15 cellular contexts compared by ENCODE assay signal in genomic region chr3:190076138-190076537, GRCh38. TPM values are rescaled to one million over a fixed set of nuclear protein-coding genes. Genes with fewer than 3 reads are reported as not detected.
DNase-seq lines count a peak whose midpoint lies in the region; ATAC-seq and TF ChIP-seq lines count a peak whose summit lies in the region.
"Had no signal": no experiment of that assay in that cellular context is flagged by ENCODE, and none has a peak within 500 bp of the region (broad histone marks: within the 10 kb centered on the region; RNA-seq: fewer than 3 reads in every experiment).

No MANE protein-coding gene starts in this region.

- H3K4me3 ChIP-seq in coronary artery (peak overlapping the region; percentile 25), transverse colon (no peak overlapping the region)
- H3K4me3 ChIP-seq: heart right ventricle, psoas muscle had no signal

- no peaks in the 10 kb centered on the region for H3K36me3 ChIP-seq in transverse colon
- H3K36me3 ChIP-seq: heart right ventricle had no signal

- no peak for TF ChIP-seq EP300 in transverse colon (IDR thresholded peaks at IDR 0.05; ENCODE audit: low read depth)

- intact Hi-C loops in transverse colon (cut with DNase I; ENCODE audit: low total_unique reads) = no loop called here

- DNase-seq in LHCN-M2 (ENCODE audit: low read depth) = peak; percentile 14
- DNase-seq in coronary artery (ENCODE audit: low spot score) = no peak
- DNase-seq in lung microvascular endothelial cell (ENCODE audit: low read depth in 2 of 2) = peak; percentile 5 to 55
- no peak for DNase-seq in transverse colon
- DNase-seq in stimulated activated naive CD8-positive, alpha-beta T cell treated with anti-CD3 and anti-CD28 coated beads, Interleukin-15, Interleukin-2, amounts not matched to agents 100 U/mL and 50 U/mL, for 24 hours = no peak
- DNase-seq in NCI-H1436 treated with DMSO at 0.1 percent for 48 hours (lab: John Stamatoyannopoulos, UW) = no peak
- DNase-seq: activated CD8-positive, alpha-beta T cell treated with anti-CD3 and anti-CD28 coated beads, Interleukin-2, amount 10 ng/mL, durations not matched to agents 7 days and 5 days; activated naive CD4-positive, alpha-beta T cell treated with anti-CD3 and anti-CD28 coated beads for 36 hours; COR-L47; cortex of kidney; heart right ventricle; psoas muscle; stimulated activated CD4-positive, alpha-beta T cell treated with anti-CD3 and anti-CD28 coated beads, Interleukin-4, amount 100 ng/mL, for 24 hours had no signal

- H3K9me3 ChIP-seq in transverse colon = no peaks in the 10 kb centered on the region
- H3K9me3 ChIP-seq: heart right ventricle, psoas muscle had no signal

- H3K4me1 ChIP-seq in transverse colon = peaks cover 5 to 14% (median 7%) of the 10 kb centered on the region in 4 donors
- H3K4me1 ChIP-seq: psoas muscle had no signal

- no peak for ATAC-seq in HG03469 (IDR thresholded peaks at IDR 0.05; ENCODE audit: unreplicated experiment)
- no peak for ATAC-seq in stimulated activated naive CD8-positive, alpha-beta T cell treated with anti-CD3 and anti-CD28 coated beads, Interleukin-15, Interleukin-2, amounts not matched to agents 100 U/mL and 50 U/mL, for 24 hours
- ATAC-seq: activated CD8-positive, alpha-beta T cell treated with anti-CD3 and anti-CD28 coated beads, Interleukin-2, amount 10 ng/mL, durations not matched to agents 7 days and 5 days; psoas muscle had no signal

- H3K27me3 ChIP-seq in transverse colon = no peaks in the 10 kb centered on the region
- H3K27me3 ChIP-seq: heart right ventricle had no signal

- H3K27ac ChIP-seq in coronary artery (peak overlapping the region; percentile 77 to 86), transverse colon (peak overlapping the region; percentile 1 to 53 (median 48))
- H3K27ac ChIP-seq: HL-60, psoas muscle had no signal

- TF ChIP-seq CTCF in coronary artery (IDR thresholded peaks at IDR 0.05) = no peak
- no peak for TF ChIP-seq CTCF in transverse colon (IDR thresholded peaks at IDR 0.05)

- in situ Hi-C loops in transverse colon (cut with MboI; ENCODE audit: low pct_ligation_motif_present in 1 of 4, low pct_unique_long_range_greater_than_20kb in 1 of 4, low sequenced_read_pairs in 3 of 4) = no loop called here

- TF ChIP-seq POLR2A in transverse colon (IDR thresholded peaks at IDR 0.05) = no peak

RNA-seq across cellular contexts. Expression of gene P3H2, which starts 44.6 kb away (rescaled TPM):
- total RNA-seq in LHCN-M2 (2014; rRNA removed) = 7.8 and 7.9 TPM in 2 replicates
- polyA plus RNA-seq in LHCN-M2 (2012) = 7.9 TPM
- 3.2 and 9.6 TPM in 2 replicates for total RNA-seq in lung microvascular endothelial cell
- 100 to 1,000 TPM in 1 of 4 donors, 10 to 100 TPM in 3; 26.6 to 153 (median 54.3) TPM for total RNA-seq in transverse colon
- total RNA-seq: activated CD8-positive, alpha-beta T cell treated with anti-CD3 and anti-CD28 coated beads, Interleukin-2, amount 10 ng/mL, durations not matched to agents 7 days and 5 days; activated naive CD4-positive, alpha-beta T cell treated with anti-CD3 and anti-CD28 coated beads for 36 hours had no signal

Comparison
In these comparisons a context has a peak if more than half of its experiments do, and no peak if none do; other contexts are left out.
1. DNase-seq: peak in LHCN-M2 (single experiment) and lung microvascular endothelial cell (2 of 2); none in coronary artery (single experiment), transverse colon (single experiment), stimulated activated naive CD8-positive, alpha-beta T cell treated with anti-CD3 and anti-CD28 coated beads, Interleukin-15, Interleukin-2, amounts not matched to agents 100 U/mL and 50 U/mL, for 24 hours (single experiment) and NCI-H1436 treated with DMSO at 0.1 percent for 48 hours (single experiment).